ENCODE assay signal across 8 cellular contexts in genomic region chr7:150404785-150405583, GRCh38. TPM values are rescaled to one million over a fixed set of nuclear protein-coding genes. Genes with fewer than 3 reads are reported as not detected.
DNase-seq lines count a peak whose midpoint lies in the region; ATAC-seq and TF ChIP-seq lines count a peak whose summit lies in the region.

No MANE protein-coding gene starts in this region.

- H3K9ac ChIP-seq in DND-41 (ENCODE audit: low read depth, low read length) (peak overlapping the region; percentile 99), neuronal stem cell (ENCODE audit: low read depth, low read length, poor library complexity) (peak overlapping the region; percentile 56), stomach smooth muscle (ENCODE audit: low read length in 2 of 2) (peak overlapping the region; percentile 95 to 96)

- DNase-seq in DND-41 (peak; percentile 86), RWPE1 (ENCODE audit: low spot score) (peak; percentile 80), foreskin melanocyte (peak; percentile 77), neuronal stem cell (ENCODE audit: low spot score) (peak; percentile 85)
- peak; percentile 29 to 72 (median 44) for DNase-seq in activated naive CD4-positive, alpha-beta T cell (lab: John Stamatoyannopoulos, UW)

- H3K27ac ChIP-seq in DND-41 (ENCODE audit: low read length), result peak overlapping the region; percentile 95
- peak overlapping the region; percentile 74 for H3K27ac ChIP-seq in RWPE1
- H3K27ac ChIP-seq in neuronal stem cell (replicated peaks; ENCODE audit: low read length), result peak overlapping the region; percentile 73
- peak overlapping the region; percentile 97 for H3K27ac ChIP-seq in stomach smooth muscle (ENCODE audit: low read length)

- H3K79me2 ChIP-seq in DND-41 (ENCODE audit: insufficient read depth, low read length), result peaks cover 69% of the 10 kb centered on the region

- 0 out of 2 replicates have a peak, but pooled peaks have one; percentile 14 for TF ChIP-seq EP300 in Ishikawa (IDR thresholded peaks at IDR 0.05; ENCODE audit: borderline replicate concordance)

- H3K27me3 ChIP-seq in DND-41 (ENCODE audit: insufficient read depth, low read length, poor library complexity), result no peaks in the 10 kb centered on the region
- H3K27me3 ChIP-seq in neuronal stem cell (ENCODE audit: control insufficient read depth in 3 of 3, insufficient read depth in 3 of 3, low read depth in 1 of 3, low read length in 3 of 3), result no peaks in the 10 kb centered on the region
- no peaks in the 10 kb centered on the region for H3K27me3 ChIP-seq in stomach smooth muscle (ENCODE audit: control insufficient read depth in 1 of 2, insufficient read depth in 2 of 2, low read length in 2 of 2)

- POLR2A ChIA-PET in RWPE1 (lab: Yijun Ruan, JAX; ENCODE audit: low non-redundant PET), result no interaction called here

- peak overlapping the region; percentile 43 for H2BK5ac ChIP-seq in neuronal stem cell (ENCODE audit: low read length)

- H3K4me3 ChIP-seq in DND-41 (ENCODE audit: low read depth in 1 of 2, low read length in 2 of 2) (peak overlapping the region; percentile 75 to 83), neuronal stem cell (ENCODE audit: low read length in 2 of 2) (peak overlapping the region; percentile 54 to 82), stomach smooth muscle (ENCODE audit: low read length in 2 of 2) (peak overlapping the region; percentile 80 to 86)

- no peak overlapping the region for H4K8ac ChIP-seq in neuronal stem cell (ENCODE audit: low read depth, low read length)

- no peak overlapping the region for H4K91ac ChIP-seq in neuronal stem cell (ENCODE audit: low read depth, low read length, poor library complexity)

- peak overlapping the region; percentile 66 for H3K23ac ChIP-seq in neuronal stem cell (ENCODE audit: low read depth, low read length, poor library complexity)

- H2AFZ ChIP-seq in DND-41 (ENCODE audit: low read depth, low read length), result peak overlapping the region; percentile 72
- H2AFZ ChIP-seq in neuronal stem cell (ENCODE audit: low read length), result peak overlapping the region; percentile 95

- peak; percentile 4; the same call in 1 of the 2 replicates for TF ChIP-seq RAD21 in Ishikawa (IDR thresholded peaks at IDR 0.05; ENCODE audit: low read depth)

- TF ChIP-seq CTCF in DND-41 (IDR thresholded peaks at IDR 0.05; ENCODE audit: borderline replicate concordance, extremely low read depth, low read length, poor library complexity, severe bottlenecking) (peak; percentile 66), RWPE1 (conservative IDR thresholded peaks at IDR 0.05; ENCODE audit: low read depth) (peak; percentile 67)

- H3K9me3 ChIP-seq in DND-41 (ENCODE audit: insufficient read depth, low read length, severe bottlenecking) (no peaks in the 10 kb centered on the region), neuronal stem cell (replicated peaks in 1 of 2; ENCODE audit: control insufficient read depth in 2 of 2, insufficient read depth in 1 of 2, low read depth in 1 of 2, low read length in 2 of 2) (no peaks in the 10 kb centered on the region), stomach smooth muscle (ENCODE audit: control insufficient read depth in 2 of 2, low read length in 2 of 2) (no peaks in the 10 kb centered on the region)

- H3K4ac ChIP-seq in neuronal stem cell (ENCODE audit: low read length), result peak overlapping the region; percentile 13

- peak overlapping the region; percentile 50 for H2BK15ac ChIP-seq in neuronal stem cell (ENCODE audit: low read length)

- H3K18ac ChIP-seq in neuronal stem cell (ENCODE audit: low read length), result peak overlapping the region; percentile 95

- CTCF ChIA-PET in RWPE1 (lab: Yijun Ruan, JAX), result no interaction called here

- H2AK5ac ChIP-seq in neuronal stem cell (ENCODE audit: low read depth, low read length), result peak overlapping the region; percentile 68

- no peak overlapping the region for H2BK120ac ChIP-seq in neuronal stem cell (ENCODE audit: low read depth, low read length)

- H4K20me1 ChIP-seq in DND-41 (ENCODE audit: insufficient read depth, low read length), result no peaks in the 10 kb centered on the region

- H2BK12ac ChIP-seq in neuronal stem cell (ENCODE audit: low read length), result no peak overlapping the region

- no CpG with 5 or more reads among the region's 86 CpGs for WGBS in neuronal stem cell (ENCODE audit: extremely low coverage in 2 of 2, insufficient read length in 2 of 2, insufficient replicate concordance in 1 of 2), 2 donors

- peak; percentile 64 for ATAC-seq in DND-41 (ENCODE audit: insufficient read depth, low read depth)
- ATAC-seq in GM21529 (IDR thresholded peaks at IDR 0.05; ENCODE audit: unreplicated experiment), result peak; percentile 49

- peaks cover 26% of the 10 kb centered on the region for H3K36me3 ChIP-seq in DND-41 (ENCODE audit: insufficient read depth, low read length)
- no peaks in the 10 kb centered on the region for H3K36me3 ChIP-seq in neuronal stem cell (replicated peaks in 1 of 2; ENCODE audit: control insufficient read depth in 2 of 2, insufficient read depth in 2 of 2, low read length in 2 of 2)
- peaks cover 0 to under 1% of the 10 kb centered on the region in 2 donors for H3K36me3 ChIP-seq in stomach smooth muscle (ENCODE audit: control insufficient read depth in 2 of 2, insufficient read depth in 2 of 2, low read length in 2 of 2)

- H3K79me1 ChIP-seq in neuronal stem cell (ENCODE audit: low read depth, low read length), result no peaks in the 10 kb centered on the region

- H3K14ac ChIP-seq in neuronal stem cell (ENCODE audit: low read length), result no peak overlapping the region

- H3K4me1 ChIP-seq in DND-41 (ENCODE audit: insufficient read depth, low read length) (peaks cover 59% of the 10 kb centered on the region), neuronal stem cell (ENCODE audit: control insufficient read depth in 2 of 2, insufficient read depth in 1 of 2, low read depth in 1 of 2, low read length in 2 of 2) (peaks cover 48 to 56% of the 10 kb centered on the region in 2 donors), stomach smooth muscle (ENCODE audit: control insufficient read depth, insufficient read depth, low read length) (peaks cover 29% of the 10 kb centered on the region)

- peak overlapping the region; percentile 85 for H3K4me2 ChIP-seq in DND-41 (ENCODE audit: insufficient read depth, low read length)
- peak overlapping the region; percentile 86 for H3K4me2 ChIP-seq in neuronal stem cell (ENCODE audit: insufficient read depth, low read length, poor library complexity, severe bottlenecking)

TF ChIP-seq in Ishikawa, 13 proteins besides CTCF, POLR2A, EP300 and RAD21:
- TF ChIP-seq CEBPB (IDR thresholded peaks at IDR 0.05), result no peak
- peak; percentile 49 for TF ChIP-seq TAF1 (IDR thresholded peaks at IDR 0.05; ENCODE audit: low read depth)
- peak; percentile 94; the same call in 1 of the 2 replicates for TF ChIP-seq ZBTB7A (IDR thresholded peaks at IDR 0.05; ENCODE audit: low read depth)
- TF ChIP-seq NFIC (IDR thresholded peaks at IDR 0.05), result no peak
- peak; percentile 81 for TF ChIP-seq MAX (IDR thresholded peaks at IDR 0.05)
- TF ChIP-seq USF1 (IDR thresholded peaks at IDR 0.05), result 0 out of 2 replicates have a peak, but pooled peaks have one; percentile 42
- TF ChIP-seq TCF12 (IDR thresholded peaks at IDR 0.05; ENCODE audit: low read depth), result no peak; the same call in 1 of the 2 replicates
- peak; percentile 84 for TF ChIP-seq YY1 (IDR thresholded peaks at IDR 0.05; ENCODE audit: low read depth)
- TF ChIP-seq REST (IDR thresholded peaks at IDR 0.05; ENCODE audit: low read depth), result no peak
- no peak for TF ChIP-seq FOXM1 (IDR thresholded peaks at IDR 0.05; ENCODE audit: borderline replicate concordance, low read depth)

RNA-seq across cellular contexts. Expression of gene ZNF775, which starts 25.9 kb away (rescaled TPM):
- 15.9 TPM for polyA plus RNA-seq in neuronal stem cell (2013, experiment 1 of 2)
- polyA plus RNA-seq in neuronal stem cell (2013, experiment 2 of 2), result 15.7 TPM

RNA-seq across cellular contexts. Expression of gene REPIN1, which starts 36.4 kb away (rescaled TPM):
- polyA plus RNA-seq in neuronal stem cell (2013, experiment 1 of 2), result 84.5 TPM
- 85.1 TPM for polyA plus RNA-seq in neuronal stem cell (2013, experiment 2 of 2)

RNA-seq across cellular contexts. Expression of gene GIMAP8, which starts 45.4 kb away (rescaled TPM):
- polyA plus RNA-seq in neuronal stem cell (2013, experiment 1 of 2), result not detected
- not detected for polyA plus RNA-seq in neuronal stem cell (2013, experiment 2 of 2)

Comparison
In these comparisons a context has a peak if more than half of its experiments do, and no peak if none do; other contexts are left out.
1. Peak in every context shown above with its lines: DNase-seq, ATAC-seq, H3K4me3 ChIP-seq and H3K27ac ChIP-seq.